In the genomic region with DNA sequence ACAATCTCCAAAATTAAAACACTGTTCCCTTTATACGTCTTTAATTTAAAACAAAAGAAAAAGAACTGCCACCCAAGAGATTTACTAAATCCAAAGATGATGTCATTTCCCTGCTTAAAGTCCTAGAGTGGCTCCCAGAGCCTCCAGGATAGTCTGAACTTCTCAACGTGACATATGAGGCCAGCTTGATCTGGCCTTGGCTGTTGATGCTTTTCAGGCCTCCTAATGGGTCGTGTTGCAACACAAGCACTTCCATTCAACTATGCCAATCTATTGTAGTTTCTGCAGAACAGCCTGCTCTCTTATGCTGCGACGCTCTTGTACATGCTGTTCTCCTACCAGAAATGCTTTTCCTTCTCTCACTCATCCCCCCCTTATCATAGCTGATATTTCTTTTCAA, we compare ENCODE assay signal across 1 cellular context.
TF ChIP-seq lines count a peak whose summit lies in the region.

No MANE protein-coding gene starts in this region.

TF ChIP-seq in HEK293, 187 proteins besides CTCF, POLR2A, EP300 and RAD21 (continued from another document and continues in another):
- TF ChIP-seq, protein P1, sequence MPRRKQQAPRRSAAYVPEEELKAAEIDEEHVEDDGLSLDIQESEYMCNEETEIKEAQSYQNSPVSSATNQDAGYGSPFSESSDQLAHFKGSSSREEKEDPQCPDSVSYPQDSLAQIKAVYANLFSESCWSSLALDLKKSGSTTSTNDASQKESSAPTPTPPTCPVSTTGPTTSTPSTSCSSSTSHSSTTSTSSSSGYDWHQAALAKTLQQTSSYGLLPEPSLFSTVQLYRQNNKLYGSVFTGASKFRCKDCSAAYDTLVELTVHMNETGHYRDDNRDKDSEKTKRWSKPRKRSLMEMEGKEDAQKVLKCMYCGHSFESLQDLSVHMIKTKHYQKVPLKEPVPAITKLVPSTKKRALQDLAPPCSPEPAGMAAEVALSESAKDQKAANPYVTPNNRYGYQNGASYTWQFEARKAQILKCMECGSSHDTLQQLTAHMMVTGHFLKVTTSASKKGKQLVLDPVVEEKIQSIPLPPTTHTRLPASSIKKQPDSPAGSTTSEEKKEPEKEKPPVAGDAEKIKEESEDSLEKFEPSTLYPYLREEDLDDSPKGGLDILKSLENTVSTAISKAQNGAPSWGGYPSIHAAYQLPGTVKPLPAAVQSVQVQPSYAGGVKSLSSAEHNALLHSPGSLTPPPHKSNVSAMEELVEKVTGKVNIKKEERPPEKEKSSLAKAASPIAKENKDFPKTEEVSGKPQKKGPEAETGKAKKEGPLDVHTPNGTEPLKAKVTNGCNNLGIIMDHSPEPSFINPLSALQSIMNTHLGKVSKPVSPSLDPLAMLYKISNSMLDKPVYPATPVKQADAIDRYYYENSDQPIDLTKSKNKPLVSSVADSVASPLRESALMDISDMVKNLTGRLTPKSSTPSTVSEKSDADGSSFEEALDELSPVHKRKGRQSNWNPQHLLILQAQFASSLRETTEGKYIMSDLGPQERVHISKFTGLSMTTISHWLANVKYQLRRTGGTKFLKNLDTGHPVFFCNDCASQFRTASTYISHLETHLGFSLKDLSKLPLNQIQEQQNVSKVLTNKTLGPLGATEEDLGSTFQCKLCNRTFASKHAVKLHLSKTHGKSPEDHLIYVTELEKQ (tag by site-specific recombination; IDR thresholded peaks at IDR 0.05; ENCODE audit: borderline replicate concordance): no peak
- TF ChIP-seq ZNF558 (tag by site-specific recombination; IDR thresholded peaks at IDR 0.05) (no peak), ZNF837 (tag by site-specific recombination; IDR thresholded peaks at IDR 0.05) (no peak), ZNF830 (tag by site-specific recombination; IDR thresholded peaks at IDR 0.05; ENCODE audit: low read depth) (no peak), ZNF596 (tag by site-specific recombination; IDR thresholded peaks at IDR 0.05) (no peak), ZNF423 (tag by site-specific recombination; IDR thresholded peaks at IDR 0.05) (no peak), SP2 (tag by site-specific recombination; IDR thresholded peaks at IDR 0.05) (no peak), MEIS1 (CRISPR knock-in tag; IDR thresholded peaks at IDR 0.05; ENCODE audit: borderline replicate concordance) (no peak), SCRT2 (tag by site-specific recombination; IDR thresholded peaks at IDR 0.05) (no peak), ZNF768 (tag by site-specific recombination; IDR thresholded peaks at IDR 0.05) (no peak), ZNF701 (tag by site-specific recombination; IDR thresholded peaks at IDR 0.05) (no peak), PRDM1 (tag by site-specific recombination; IDR thresholded peaks at IDR 0.05) (no peak), ZNF394 (tag by site-specific recombination; IDR thresholded peaks at IDR 0.05; ENCODE audit: borderline replicate concordance) (no peak; the same call in 1 of the 2 replicates), ZNF354C (tag by site-specific recombination; IDR thresholded peaks at IDR 0.05; ENCODE audit: borderline replicate concordance, low read depth) (no peak), ZBTB21 (tag by site-specific recombination; IDR thresholded peaks at IDR 0.05) (0 out of 2 replicates have a peak, but pooled peaks have one; percentile 35), ZNF76 (tag by site-specific recombination; IDR thresholded peaks at IDR 0.05; ENCODE audit: borderline replicate concordance, low read depth) (no peak), ZNF621 (tag by site-specific recombination; IDR thresholded peaks at IDR 0.05) (no peak), ZNF677 (tag by site-specific recombination; IDR thresholded peaks at IDR 0.05) (no peak), ZNF433 (tag by site-specific recombination; IDR thresholded peaks at IDR 0.05; ENCODE audit: low read depth) (no peak), ZNF514 (tag by site-specific recombination; IDR thresholded peaks at IDR 0.05) (no peak), ZNF664 (tag by site-specific recombination; IDR thresholded peaks at IDR 0.05) (no peak), ZNF311 (tag by site-specific recombination; IDR thresholded peaks at IDR 0.05; ENCODE audit: borderline replicate concordance) (no peak), ZNF274 (IDR thresholded peaks at IDR 0.05; ENCODE audit: low read length) (no peak), ZNF274 (tag by site-specific recombination; IDR thresholded peaks at IDR 0.05; ENCODE audit: borderline replicate concordance) (no peak), KLF8 (tag by site-specific recombination; IDR thresholded peaks at IDR 0.05) (peak; percentile 43; the same call in 1 of the 2 replicates), ZNF658 (tag by site-specific recombination; IDR thresholded peaks at IDR 0.05) (no peak), ZNF175 (tag by site-specific recombination; IDR thresholded peaks at IDR 0.05) (no peak), ZBTB48 (tag by site-specific recombination; IDR thresholded peaks at IDR 0.05) (no peak), HOXD13 (CRISPR knock-in tag; IDR thresholded peaks at IDR 0.05; ENCODE audit: borderline replicate concordance) (no peak), ZXDB (tag by site-specific recombination; IDR thresholded peaks at IDR 0.05) (no peak), SP7 (tag by site-specific recombination; IDR thresholded peaks at IDR 0.05) (0 out of 2 replicates have a peak, but pooled peaks have one; percentile 31), ZNF221 (tag by site-specific recombination; IDR thresholded peaks at IDR 0.05; ENCODE audit: borderline replicate concordance) (no peak), ZNF600 (tag by site-specific recombination; IDR thresholded peaks at IDR 0.05) (peak; percentile 98), ZNF155 (tag by site-specific recombination; IDR thresholded peaks at IDR 0.05) (no peak), ZNF660 (tag by site-specific recombination; IDR thresholded peaks at IDR 0.05) (peak; percentile 75; the same call in 1 of the 2 replicates), IKZF3 (tag by site-specific recombination; IDR thresholded peaks at IDR 0.05) (peak; percentile 56; the same call in 1 of the 2 replicates), ZNF529 (tag by site-specific recombination; IDR thresholded peaks at IDR 0.05; ENCODE audit: insufficient replicate concordance) (no peak), ZNF2 (tag by site-specific recombination; IDR thresholded peaks at IDR 0.05) (no peak), YY2 (tag by site-specific recombination; IDR thresholded peaks at IDR 0.05) (no peak), ZNF169 (tag by site-specific recombination; IDR thresholded peaks at IDR 0.05) (no peak), ZNF555 (tag by site-specific recombination; conservative IDR thresholded peaks at IDR 0.05) (no peak)
- TF ChIP-seq, protein P2, sequence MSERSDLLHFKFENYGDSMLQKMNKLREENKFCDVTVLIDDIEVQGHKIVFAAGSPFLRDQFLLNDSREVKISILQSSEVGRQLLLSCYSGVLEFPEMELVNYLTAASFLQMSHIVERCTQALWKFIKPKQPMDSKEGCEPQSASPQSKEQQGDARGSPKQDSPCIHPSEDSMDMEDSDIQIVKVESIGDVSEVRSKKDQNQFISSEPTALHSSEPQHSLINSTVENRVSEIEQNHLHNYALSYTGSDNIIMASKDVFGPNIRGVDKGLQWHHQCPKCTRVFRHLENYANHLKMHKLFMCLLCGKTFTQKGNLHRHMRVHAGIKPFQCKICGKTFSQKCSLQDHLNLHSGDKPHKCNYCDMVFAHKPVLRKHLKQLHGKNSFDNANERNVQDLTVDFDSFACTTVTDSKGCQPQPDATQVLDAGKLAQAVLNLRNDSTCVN (tag by site-specific recombination; optimal IDR thresholded peaks at IDR 0.05): no peak
- TF ChIP-seq, protein P3, sequence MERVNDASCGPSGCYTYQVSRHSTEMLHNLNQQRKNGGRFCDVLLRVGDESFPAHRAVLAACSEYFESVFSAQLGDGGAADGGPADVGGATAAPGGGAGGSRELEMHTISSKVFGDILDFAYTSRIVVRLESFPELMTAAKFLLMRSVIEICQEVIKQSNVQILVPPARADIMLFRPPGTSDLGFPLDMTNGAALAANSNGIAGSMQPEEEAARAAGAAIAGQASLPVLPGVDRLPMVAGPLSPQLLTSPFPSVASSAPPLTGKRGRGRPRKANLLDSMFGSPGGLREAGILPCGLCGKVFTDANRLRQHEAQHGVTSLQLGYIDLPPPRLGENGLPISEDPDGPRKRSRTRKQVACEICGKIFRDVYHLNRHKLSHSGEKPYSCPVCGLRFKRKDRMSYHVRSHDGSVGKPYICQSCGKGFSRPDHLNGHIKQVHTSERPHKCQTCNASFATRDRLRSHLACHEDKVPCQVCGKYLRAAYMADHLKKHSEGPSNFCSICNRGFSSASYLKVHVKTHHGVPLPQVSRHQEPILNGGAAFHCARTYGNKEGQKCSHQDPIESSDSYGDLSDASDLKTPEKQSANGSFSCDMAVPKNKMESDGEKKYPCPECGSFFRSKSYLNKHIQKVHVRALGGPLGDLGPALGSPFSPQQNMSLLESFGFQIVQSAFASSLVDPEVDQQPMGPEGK (tag by site-specific recombination; IDR thresholded peaks at IDR 0.05): no peak; the same call in 1 of the 2 replicates
- TF ChIP-seq, protein P4, sequence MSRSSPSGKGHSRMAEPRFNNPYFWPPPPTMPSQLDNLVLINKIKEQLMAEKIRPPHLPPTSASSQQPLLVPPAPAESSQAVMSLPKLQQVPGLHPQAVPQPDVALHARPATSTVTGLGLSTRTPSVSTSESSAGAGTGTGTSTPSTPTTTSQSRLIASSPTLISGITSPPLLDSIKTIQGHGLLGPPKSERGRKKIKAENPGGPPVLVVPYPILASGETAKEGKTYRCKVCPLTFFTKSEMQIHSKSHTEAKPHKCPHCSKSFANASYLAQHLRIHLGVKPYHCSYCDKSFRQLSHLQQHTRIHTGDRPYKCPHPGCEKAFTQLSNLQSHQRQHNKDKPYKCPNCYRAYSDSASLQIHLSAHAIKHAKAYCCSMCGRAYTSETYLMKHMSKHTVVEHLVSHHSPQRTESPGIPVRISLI (tag by site-specific recombination; IDR thresholded peaks at IDR 0.05): 0 out of 2 replicates have a peak, but pooled peaks have one; percentile 11
- TF ChIP-seq, protein P5, sequence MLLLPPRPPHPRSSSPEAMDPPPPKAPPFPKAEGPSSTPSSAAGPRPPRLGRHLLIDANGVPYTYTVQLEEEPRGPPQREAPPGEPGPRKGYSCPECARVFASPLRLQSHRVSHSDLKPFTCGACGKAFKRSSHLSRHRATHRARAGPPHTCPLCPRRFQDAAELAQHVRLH (tag by site-specific recombination; IDR thresholded peaks at IDR 0.05): no peak
- TF ChIP-seq, protein P6, sequence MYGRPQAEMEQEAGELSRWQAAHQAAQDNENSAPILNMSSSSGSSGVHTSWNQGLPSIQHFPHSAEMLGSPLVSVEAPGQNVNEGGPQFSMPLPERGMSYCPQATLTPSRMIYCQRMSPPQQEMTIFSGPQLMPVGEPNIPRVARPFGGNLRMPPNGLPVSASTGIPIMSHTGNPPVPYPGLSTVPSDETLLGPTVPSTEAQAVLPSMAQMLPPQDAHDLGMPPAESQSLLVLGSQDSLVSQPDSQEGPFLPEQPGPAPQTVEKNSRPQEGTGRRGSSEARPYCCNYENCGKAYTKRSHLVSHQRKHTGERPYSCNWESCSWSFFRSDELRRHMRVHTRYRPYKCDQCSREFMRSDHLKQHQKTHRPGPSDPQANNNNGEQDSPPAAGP (tag by site-specific recombination; IDR thresholded peaks at IDR 0.05): no peak
- TF ChIP-seq, protein P7, sequence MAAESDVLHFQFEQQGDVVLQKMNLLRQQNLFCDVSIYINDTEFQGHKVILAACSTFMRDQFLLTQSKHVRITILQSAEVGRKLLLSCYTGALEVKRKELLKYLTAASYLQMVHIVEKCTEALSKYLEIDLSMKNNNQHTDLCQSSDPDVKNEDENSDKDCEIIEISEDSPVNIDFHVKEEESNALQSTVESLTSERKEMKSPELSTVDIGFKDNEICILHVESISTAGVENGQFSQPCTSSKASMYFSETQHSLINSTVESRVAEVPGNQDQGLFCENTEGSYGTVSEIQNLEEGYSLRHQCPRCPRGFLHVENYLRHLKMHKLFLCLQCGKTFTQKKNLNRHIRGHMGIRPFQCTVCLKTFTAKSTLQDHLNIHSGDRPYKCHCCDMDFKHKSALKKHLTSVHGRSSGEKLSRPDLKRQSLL (tag by site-specific recombination; IDR thresholded peaks at IDR 0.05): peak; percentile 93
- TF ChIP-seq, protein P8, sequence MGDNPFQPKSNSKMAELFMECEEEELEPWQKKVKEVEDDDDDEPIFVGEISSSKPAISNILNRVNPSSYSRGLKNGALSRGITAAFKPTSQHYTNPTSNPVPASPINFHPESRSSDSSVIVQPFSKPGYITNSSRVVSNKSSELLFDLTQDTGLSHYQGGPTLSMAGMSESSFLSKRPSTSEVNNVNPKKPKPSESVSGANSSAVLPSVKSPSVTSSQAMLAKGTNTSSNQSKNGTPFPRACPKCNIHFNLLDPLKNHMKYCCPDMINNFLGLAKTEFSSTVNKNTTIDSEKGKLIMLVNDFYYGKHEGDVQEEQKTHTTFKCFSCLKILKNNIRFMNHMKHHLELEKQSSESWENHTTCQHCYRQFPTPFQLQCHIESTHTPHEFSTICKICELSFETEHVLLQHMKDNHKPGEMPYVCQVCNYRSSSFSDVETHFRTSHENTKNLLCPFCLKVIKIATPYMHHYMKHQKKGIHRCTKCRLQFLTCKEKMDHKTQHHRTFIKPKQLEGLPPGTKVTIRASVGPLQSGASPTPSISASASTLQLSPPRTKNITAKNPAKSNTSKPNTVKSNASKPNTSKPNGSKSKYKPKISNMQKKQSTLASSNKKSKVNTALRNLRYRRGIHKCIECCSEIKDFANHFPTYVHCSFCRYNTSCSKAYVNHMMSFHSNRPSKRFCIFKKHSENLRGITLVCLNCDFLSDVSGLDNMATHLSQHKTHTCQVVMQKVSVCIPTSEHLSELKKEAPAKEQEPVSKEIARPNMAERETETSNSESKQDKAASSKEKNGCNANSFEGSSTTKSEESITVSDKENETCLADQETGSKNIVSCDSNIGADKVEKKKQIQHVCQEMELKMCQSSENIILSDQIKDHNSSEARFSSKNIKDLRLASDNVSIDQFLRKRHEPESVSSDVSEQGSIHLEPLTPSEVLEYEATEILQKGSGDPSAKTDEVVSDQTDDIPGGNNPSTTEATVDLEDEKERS (tag by site-specific recombination; IDR thresholded peaks at IDR 0.05): no peak
- TF ChIP-seq, protein P9, sequence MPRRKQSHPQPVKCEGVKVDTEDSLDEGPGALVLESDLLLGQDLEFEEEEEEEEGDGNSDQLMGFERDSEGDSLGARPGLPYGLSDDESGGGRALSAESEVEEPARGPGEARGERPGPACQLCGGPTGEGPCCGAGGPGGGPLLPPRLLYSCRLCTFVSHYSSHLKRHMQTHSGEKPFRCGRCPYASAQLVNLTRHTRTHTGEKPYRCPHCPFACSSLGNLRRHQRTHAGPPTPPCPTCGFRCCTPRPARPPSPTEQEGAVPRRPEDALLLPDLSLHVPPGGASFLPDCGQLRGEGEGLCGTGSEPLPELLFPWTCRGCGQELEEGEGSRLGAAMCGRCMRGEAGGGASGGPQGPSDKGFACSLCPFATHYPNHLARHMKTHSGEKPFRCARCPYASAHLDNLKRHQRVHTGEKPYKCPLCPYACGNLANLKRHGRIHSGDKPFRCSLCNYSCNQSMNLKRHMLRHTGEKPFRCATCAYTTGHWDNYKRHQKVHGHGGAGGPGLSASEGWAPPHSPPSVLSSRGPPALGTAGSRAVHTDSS (tag by site-specific recombination; IDR thresholded peaks at IDR 0.05): no peak
